ENCODE assay signal across 10 cellular contexts in genomic region chr5:139104577-139105271, GRCh38.
DNase-seq lines count a peak whose midpoint lies in the region; ATAC-seq and TF ChIP-seq lines count a peak whose summit lies in the region.
"Had no signal": no experiment of that assay in that cellular context is flagged by ENCODE, and none has a peak within 500 bp of the region (broad histone marks: within the 10 kb centered on the region; RNA-seq: fewer than 3 reads in every experiment).

No MANE protein-coding gene starts in this region.

- H3K27me3 ChIP-seq in upper lobe of left lung: no peaks in the 10 kb centered on the region

- TF ChIP-seq POLR2A in upper lobe of left lung (IDR thresholded peaks at IDR 0.05): no peak

- H3K9me3 ChIP-seq in upper lobe of left lung: no peaks in the 10 kb centered on the region

- H3K36me3 ChIP-seq in upper lobe of left lung: no peaks in the 10 kb centered on the region

- H3K4me1 ChIP-seq in upper lobe of left lung: no peaks in the 10 kb centered on the region

- no peak for TF ChIP-seq CTCF in upper lobe of left lung (IDR thresholded peaks at IDR 0.05)

- peak; percentile 19 for DNase-seq in NCI-H1092 treated with DMSO at 0.1 percent for 48 hours (lab: John Stamatoyannopoulos, UW)
- DNase-seq in NCI-H1092 (lab: John Stamatoyannopoulos, UW): no peak
- peak; percentile 65 for DNase-seq in dedifferentiated amniotic fluid mesenchymal stem cell (ENCODE audit: extremely low spot score)
- DNase-seq in middle frontal gyrus (ENCODE audit: extremely low spot score, low spot score): peak; percentile 68
- DNase-seq in upper lobe of left lung: no peak
- DNase-seq in 8988T: no peak
- no peak for DNase-seq in activated CD4-positive, alpha-beta T cell treated with anti-CD3 and anti-CD28 coated beads for 48 hours
- DNase-seq: small intestine had no signal

- peak overlapping the region in 3 of 4 donors; percentile 18 to 62 (median 41) for H3K27ac ChIP-seq in upper lobe of left lung
- H3K27ac ChIP-seq: 22Rv1 had no signal

- no peak overlapping the region for H3K4me3 ChIP-seq in upper lobe of left lung

- TF ChIP-seq EP300 in upper lobe of left lung (IDR thresholded peaks at IDR 0.05): no peak

- 79 to 80% methylated on average over 10 of the region's 10 CpGs for WGBS in upper lobe of left lung, 2 donors

- ATAC-seq in upper lobe of left lung (ENCODE audit: low FRiP score in 2 of 2) (peak; percentile 72 to 95), GM21723 (IDR thresholded peaks at IDR 0.05; ENCODE audit: unreplicated experiment) (no peak)

Comparison
In these comparisons a context has a peak if more than half of its experiments do, and no peak if none do; other contexts are left out.
1. DNase-seq: peak in NCI-H1092 treated with DMSO at 0.1 percent for 48 hours (single experiment), dedifferentiated amniotic fluid mesenchymal stem cell (single experiment) and middle frontal gyrus (single experiment); none in NCI-H1092 (single experiment), upper lobe of left lung (0 of 2), 8988T (single experiment) and activated CD4-positive, alpha-beta T cell treated with anti-CD3 and anti-CD28 coated beads for 48 hours (single experiment).